Comparison of ENCODE assay signal across 8 cellular contexts in genomic region chr2:27753744-27754588, GRCh38. TPM values are rescaled to one million over a fixed set of nuclear protein-coding genes. Genes with fewer than 3 reads are reported as not detected.
DNase-seq lines count a peak whose midpoint lies in the region; ATAC-seq and TF ChIP-seq lines count a peak whose summit lies in the region.

No MANE protein-coding gene starts in this region.

- no peaks in the 10 kb centered on the region for H3K27me3 ChIP-seq in tibial nerve

- no peak for TF ChIP-seq POLR2A in tibial nerve (IDR thresholded peaks at IDR 0.05)

- TF ChIP-seq CTCF in fibroblast of mammary gland (conservative IDR thresholded peaks at IDR 0.05; ENCODE audit: control insufficient read depth, insufficient read depth, low read depth, low read length) (peak; percentile 98), tibial nerve (IDR thresholded peaks at IDR 0.05) (peak; percentile 53 to 75 (median 63))

- H3K4me3 ChIP-seq in fibroblast of mammary gland (ENCODE audit: control insufficient read depth, low read depth, low read length) (no peak overlapping the region), tibial nerve (no peak overlapping the region)

- no peak for ATAC-seq in HG02571 (IDR thresholded peaks at IDR 0.05; ENCODE audit: unreplicated experiment)

- no peaks in the 10 kb centered on the region for H3K36me3 ChIP-seq in tibial nerve

- no peak overlapping the region for H3K27ac ChIP-seq in tibial nerve

- H3K9me3 ChIP-seq in tibial nerve: peaks cover 0 to 5% (median 0%) of the 10 kb centered on the region in 4 donors

- peak; percentile 57 for DNase-seq in COLO829 (ENCODE audit: low spot score)
- peak; percentile 90 for DNase-seq in HT-29 (ENCODE audit: low spot score)
- DNase-seq in OCI-M1 (lab: John Stamatoyannopoulos, UW): peak; percentile 89
- DNase-seq in activated T-cell treated with anti-CD3 and anti-CD28 coated beads for 48 hours (ENCODE audit: low read depth): peak; percentile 74
- peak; percentile 82 for DNase-seq in fibroblast of mammary gland (ENCODE audit: low read depth)
- peak; percentile 22 for DNase-seq in occipital lobe (lab: John Stamatoyannopoulos, UW)
- DNase-seq in tibial nerve (ENCODE audit: low spot score in 2 of 2): peak; percentile 40 to 65

- H3K4me1 ChIP-seq in tibial nerve: peaks cover 0 to 18% (median 0%) of the 10 kb centered on the region in 4 donors

- WGBS in tibial nerve, 2 donors: 49 to 53% methylated on average over 6 of the region's 6 CpGs

- TF ChIP-seq EP300 in tibial nerve (IDR thresholded peaks at IDR 0.05): peak in 1 of 2 donors; percentile 30

RNA-seq across cellular contexts. Expression of gene MRPL33, which starts 17.6 kb away (rescaled TPM):
- 64.9 and 72.1 TPM in 2 replicates for total RNA-seq in HT-29 (2014; rRNA removed; shearing (Covaris generic))
- total RNA-seq in occipital lobe (39.1 TPM), tibial nerve (100 to 1,000 TPM; 101 to 186 (median 119) TPM)

Comparison
In these comparisons a context has a peak if more than half of its experiments do, and no peak if none do; other contexts are left out.
1. DNase-seq: peak in every context shown above with its lines; median percentile 90 in HT-29; 89 in OCI-M1; 82 in fibroblast of mammary gland; 74 in activated T-cell treated with anti-CD3 and anti-CD28 coated beads for 48 hours; 57 in COLO829; 52 in tibial nerve; 22 in occipital lobe.